In the genomic region with DNA sequence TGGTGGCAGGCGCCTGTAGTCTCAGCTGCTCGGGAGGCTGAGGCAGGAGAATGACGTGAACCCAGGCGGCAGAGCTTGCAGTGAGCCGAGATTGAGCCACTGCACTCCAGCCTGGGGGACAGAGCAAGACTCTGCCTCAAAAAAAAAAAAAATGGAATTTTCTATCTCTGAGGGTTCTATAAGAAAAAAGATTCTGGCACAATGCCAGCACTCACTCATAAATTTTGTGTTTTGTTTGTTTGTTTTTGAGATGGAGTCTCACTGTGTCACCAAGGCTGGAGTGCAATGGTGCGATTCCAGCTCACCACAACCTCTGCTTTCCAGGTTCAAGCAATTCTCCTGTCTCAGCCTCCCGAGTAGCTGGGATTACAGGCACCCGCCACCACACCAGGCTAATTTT, we compare ENCODE assay signal across 1 cellular context. TPM values are rescaled to one million over a fixed set of nuclear protein-coding genes. Genes with fewer than 3 reads are reported as not detected.
"Had no signal": no experiment of that assay in that cellular context is flagged by ENCODE, and none has a peak within 500 bp of the region (broad histone marks: within the 10 kb centered on the region; RNA-seq: fewer than 3 reads in every experiment).

No MANE protein-coding gene starts in this region.

RNA-seq across cellular contexts. Expression of a gene that starts 38.1 kb away (rescaled TPM):
- total RNA-seq: LHCN-M2 had no signal
